Comparison of ENCODE assay signal across 27 cellular contexts in the genomic region with DNA sequence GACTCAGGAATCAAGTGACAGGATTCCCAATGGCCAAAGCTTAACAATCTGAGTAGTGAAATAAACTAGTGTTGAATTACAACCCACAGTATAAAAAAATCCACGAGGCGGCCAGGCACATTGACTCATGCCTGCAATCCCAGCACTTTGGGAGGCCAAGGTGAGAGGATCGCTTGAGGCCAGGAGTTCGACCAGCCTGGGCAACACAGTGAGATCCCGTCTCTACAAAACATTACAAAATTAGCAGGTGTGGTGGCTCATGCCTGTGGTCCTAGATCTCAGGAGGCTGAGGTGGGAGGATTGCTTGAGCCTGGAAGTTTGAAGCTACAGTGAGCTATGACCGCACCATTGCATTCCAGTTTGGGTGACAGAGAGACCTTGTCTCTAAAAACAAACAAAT.
"Had no signal": no experiment of that assay in that cellular context is flagged by ENCODE, and none has a peak within 500 bp of the region (broad histone marks: within the 10 kb centered on the region; RNA-seq: fewer than 3 reads in every experiment).

No MANE protein-coding gene starts in this region.

- H3K4me3 ChIP-seq: stomach, suprapubic skin, testis, thoracic aorta, thyroid gland, tibial artery, tibial nerve, transverse colon, upper lobe of left lung, upper lobe of right lung, uterus, vagina had no signal

- H3K9me3 ChIP-seq: testis had no signal

- H3K4me1 ChIP-seq: stomach, suprapubic skin, testis, thyroid gland, tibial artery, tibial nerve, transverse colon, upper lobe of left lung, upper lobe of right lung, uterus, vagina had no signal

- DNase-seq: stimulated activated CD4-positive, alpha-beta T cell treated with anti-CD3 and anti-CD28 coated beads, Interleukin-2, amount 100 ng/mL, for 48 hours; stimulated activated CD4-positive, alpha-beta T cell treated with anti-CD3 and anti-CD28 coated beads, Interleukin-4, amount 100 ng/mL, for 1 hour; stimulated activated CD4-positive, alpha-beta T cell treated with anti-CD3 and anti-CD28 coated beads, Interleukin-4, amount 100 ng/mL, for 24 hours; stimulated activated CD4-positive, alpha-beta T cell treated with anti-CD3 and anti-CD28 coated beads, Interleukin-4, amount 100 ng/mL, for 4 hours; stimulated activated CD8-positive, alpha-beta memory T cell treated with anti-CD3 and anti-CD28 coated beads, Interleukin-4, amount 100 ng/mL, for 48 hours; stimulated activated naive B cell treated with anti-CD40 and anti-IgM and Interleukin-4, amounts not matched to agents 10 μg/mL and 1 μg/mL and 100 μg/mL, for 72 hours; stimulated activated naive CD4-positive, alpha-beta T cell; stimulated activated naive CD4-positive, alpha-beta T cell treated with Interleukin-2 at 50 U/mL for 16 hours; stimulated activated naive CD8-positive, alpha-beta T cell treated with anti-CD3 and anti-CD28 coated beads, Interleukin-15, amount 100 ng/mL, for 72 hours; stimulated activated naive CD8-positive, alpha-beta T cell treated with anti-CD3 and anti-CD28 coated beads, Interleukin-15, Interleukin-2, amounts not matched to agents 100 U/mL and 50 U/mL, for 24 hours; stomach; substantia nigra; testis; thyroid gland; tibial artery; transverse colon; trophoblast cell; upper lobe of left lung; upper lobe of right lung; uterus had no signal

- ATAC-seq: stimulated activated effector memory CD8-positive, alpha-beta T cell treated with anti-CD3 and anti-CD28 coated beads, Interleukin-12 subunit alpha, Interleukin-12 subunit beta, amount 100 ng/mL, for 72 hours; stimulated activated memory B cell treated with anti-CD40 and anti-IgM and Interleukin-4, amounts not matched to agents 10 μg/mL and 1 μg/mL and 100 μg/mL, for 72 hours; stimulated activated naive B cell treated with anti-CD40 and anti-IgM and Interleukin-4, amounts not matched to agents 10 μg/mL and 1 μg/mL and 100 μg/mL, for 72 hours; stimulated activated naive CD8-positive, alpha-beta T cell treated with anti-CD3 and anti-CD28 coated beads, Interleukin-15, amount 100 ng/mL, for 72 hours; stimulated activated naive CD8-positive, alpha-beta T cell treated with anti-CD3 and anti-CD28 coated beads, Interleukin-15, Interleukin-2, amounts not matched to agents 100 U/mL and 50 U/mL, for 24 hours; upper lobe of right lung had no signal

- H3K27me3 ChIP-seq: stomach, suprapubic skin, testis, thyroid gland, tibial artery, tibial nerve, transverse colon, upper lobe of left lung, upper lobe of right lung, uterus, vagina had no signal

- H3K27ac ChIP-seq: stomach, suprapubic skin, testis, thoracic aorta, thyroid gland, tibial artery, tibial nerve, transverse colon, upper lobe of left lung, upper lobe of right lung, uterus, vagina had no signal

- FAIRE-seq: urothelium cell line had no signal

- H3K36me3 ChIP-seq: suprapubic skin, thyroid gland, upper lobe of left lung, upper lobe of right lung, uterus, vagina had no signal
